In genomic region chr20:44074252-44075151, GRCh38 we compare ENCODE assay signal across 9 cellular contexts.
A peak's percentile ranks its signal among the peaks of the same experiment; 100 is the strongest.
DNase-seq lines count a peak whose midpoint lies in the region; ATAC-seq and TF ChIP-seq lines count a peak whose summit lies in the region.
"Had no signal": no experiment of that assay in that cellular context is flagged by ENCODE, and none has a peak within 500 bp of the region (broad histone marks: within the 10 kb centered on the region; RNA-seq: fewer than 3 reads in every experiment).

No MANE protein-coding gene starts in this region.

- intact Hi-C loops in CD14-positive monocyte (cut with micrococcal nuclease) = loop anchor here in 1 of 2 donors (10.0 kb wide), 1 partner anchor 140 kb away; no protein-coding TSS in a partner anchor

- peaks cover 59% of the 10 kb centered on the region for H3K4me1 Mint-ChIP-seq in CD14-positive monocyte

- in situ Hi-C loops in astrocyte of the spinal cord (cut with HindIII; ENCODE audit: low sequenced_read_pairs) = no loop called here

- peaks cover 2 to 12% (median 6%) of the 10 kb centered on the region in 3 donors for H3K27me3 Mint-ChIP-seq in CD14-positive monocyte (ENCODE audit: low read depth in 3 of 3)

- no peak for ATAC-seq in HG03175 (IDR thresholded peaks at IDR 0.05; ENCODE audit: unreplicated experiment)
- no peak for ATAC-seq in HG02981 (IDR thresholded peaks at IDR 0.05; ENCODE audit: unreplicated experiment)
- ATAC-seq in HG03469 (IDR thresholded peaks at IDR 0.05; ENCODE audit: unreplicated experiment) = no peak

- TF ChIP-seq CTCF in CD14-positive monocyte (IDR thresholded peaks at IDR 0.05) (no peak), LNCaP clone FGC (IDR thresholded peaks at IDR 0.05; ENCODE audit: control insufficient read depth, extremely low read depth, insufficient read depth) (no peak), astrocyte of the spinal cord (IDR thresholded peaks at IDR 0.05; ENCODE audit: low read depth, low read length) (no peak)

- H3K4me3 ChIP-seq in LNCaP clone FGC (ENCODE audit: low read depth, low read length) (no peak overlapping the region), astrocyte of the spinal cord (ENCODE audit: low read depth, low read length) (no peak overlapping the region)

- DNase-seq in CD14-positive monocyte (ENCODE audit: low spot score) (no peak), LNCaP clone FGC (ENCODE audit: low read depth) (peak; percentile 76), astrocyte of the spinal cord (ENCODE audit: low read depth, low spot score) (peak; percentile 65), kidney glomerular epithelial cell (lab: John Stamatoyannopoulos, UW) (peak; percentile 14), DMS153 treated with DMSO at 0.1 percent for 48 hours (lab: John Stamatoyannopoulos, UW; ENCODE audit: unreplicated experiment) (no peak)
- DNase-seq: NCI-H2081 treated with DMSO at 0.1 percent for 48 hours had no signal

- H3K4me3 Mint-ChIP-seq in CD14-positive monocyte = peak overlapping the region; percentile 16 to 66

- no peaks in the 10 kb centered on the region for H3K36me3 Mint-ChIP-seq in CD14-positive monocyte

- peaks cover 0 to 3% (median 0%) of the 10 kb centered on the region in 7 donors for H3K9me3 Mint-ChIP-seq in CD14-positive monocyte

- H3K27ac Mint-ChIP-seq in CD14-positive monocyte = peak overlapping the region in 6 of 7 donors; percentile 2 to 94 (median 84)

Comparison
In these comparisons a context has a peak if more than half of its experiments do, and no peak if none do; other contexts are left out.
1. DNase-seq: peak in LNCaP clone FGC (single experiment), astrocyte of the spinal cord (single experiment) and kidney glomerular epithelial cell (single experiment); none in CD14-positive monocyte (single experiment) and DMS153 treated with DMSO at 0.1 percent for 48 hours (single experiment).